ENCODE assay signal across 34 cellular contexts in genomic region chr12:16043480-16043879, GRCh38.
"Had no signal": no experiment of that assay in that cellular context is flagged by ENCODE, and none has a peak within 500 bp of the region (broad histone marks: within the 10 kb centered on the region; RNA-seq: fewer than 3 reads in every experiment).

No MANE protein-coding gene starts in this region.

- DNase-seq: Karpas-422, Kasumi-1, KG1, MG63, MM.1S, MV-4-11, NCI-H1048, NCI-H1092, NCI-H1092 treated with DMSO at 0.1 percent for 48 hours, NCI-H1105, NCI-H1105 treated with DMSO at 0.1 percent for 48 hours, NCI-H1417, NCI-H1417 treated with DMSO at 0.1 percent for 48 hours, NCI-H1436, NCI-H1436 treated with DMSO at 0.1 percent for 48 hours, NCI-H146, NCI-H1694, NCI-H1694 treated with DMSO at 0.1 percent for 48 hours, NCI-H187, NCI-H187 treated with DMSO at 0.1 percent for 48 hours, NCI-H1930, NCI-H2029, NCI-H2029 treated with DMSO at 0.1 percent for 48 hours, NCI-H2081, NCI-H2081 treated with DMSO at 0.1 percent for 48 hours, NCI-H2107, NCI-H2171, NCI-H2171 treated with DMSO at 0.1 percent for 48 hours, NCI-H2227 treated with DMSO at 0.1 percent for 48 hours, NCI-H226, NCI-H345, NCI-H446, NCI-H446 treated with DMSO at 0.1 percent for 48 hours had no signal

- H3K27me3 ChIP-seq: MG63 had no signal

- H3K4me3 ChIP-seq: MG63 had no signal

- H3K36me3 ChIP-seq: MG63 had no signal

- H3K27ac ChIP-seq: KMS-11 had no signal
